8 cellular contexts compared by ENCODE assay signal in the genomic region with DNA sequence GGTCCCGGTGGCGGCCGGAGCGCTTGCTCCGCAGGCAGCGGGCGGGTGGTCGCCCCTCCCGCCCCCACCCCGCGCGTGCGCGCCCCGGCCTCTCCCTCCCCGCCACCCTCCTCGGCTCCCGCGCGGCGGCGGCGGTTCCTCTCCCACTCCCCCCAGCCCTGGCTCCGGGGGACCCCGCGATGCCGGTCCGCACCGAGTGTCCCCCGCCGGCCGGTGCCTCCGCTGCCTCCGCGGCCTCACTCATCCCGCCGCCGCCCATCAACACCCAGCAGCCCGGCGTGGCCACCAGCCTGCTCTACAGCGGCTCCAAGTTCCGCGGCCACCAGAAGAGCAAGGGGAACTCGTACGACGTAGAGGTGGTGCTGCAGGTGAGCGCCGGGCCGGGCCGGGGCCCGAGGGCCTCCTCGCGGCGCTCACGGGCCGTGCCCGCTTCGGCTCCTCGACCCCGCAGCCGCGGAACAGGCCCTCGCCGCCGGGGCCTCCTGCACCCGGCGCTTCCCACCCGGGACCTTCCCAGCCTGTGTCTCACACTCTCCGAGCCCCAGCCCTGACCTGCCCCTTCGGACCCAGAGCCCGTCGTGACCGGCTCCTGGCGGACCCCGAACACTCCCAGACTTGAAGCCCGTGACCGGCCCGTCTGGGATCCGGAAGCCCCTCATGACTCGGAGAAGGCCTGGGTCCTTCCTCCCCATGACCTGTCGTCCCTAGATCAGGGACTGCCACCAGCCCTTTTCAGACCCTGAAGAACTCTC. TPM values are rescaled to one million over a fixed set of nuclear protein-coding genes. Genes with fewer than 3 reads are reported as not detected.
DNase-seq lines count a peak whose midpoint lies in the region; ATAC-seq and TF ChIP-seq lines count a peak whose summit lies in the region.

No MANE protein-coding gene starts in this region.

- intact Hi-C loops in activated CD8-positive, alpha-beta T cell treated with anti-CD3 and anti-CD28 coated beads for 36 hours (cut with micrococcal nuclease) = loop anchor here (5.0 to 10.0 kb wide), 3 partner anchors 62 to 345 kb away; no protein-coding TSS in a partner anchor

- peak overlapping the region; percentile 28 for H4K91ac ChIP-seq in trophoblast cell (ENCODE audit: low read depth, low read length)

- TF ChIP-seq CTCF in activated CD8-positive, alpha-beta T cell treated with anti-CD3 and anti-CD28 coated beads for 36 hours (IDR thresholded peaks at IDR 0.05) = no peak
- TF ChIP-seq CTCF in glutamatergic neuron (IDR thresholded peaks at IDR 0.05; ENCODE audit: partially characterized antibody, unreplicated experiment) = no peak

- H3K36me3 ChIP-seq in trophoblast cell (ENCODE audit: control insufficient read depth in 1 of 2, insufficient read depth in 2 of 2, low read length in 2 of 2) = peaks cover 0 to 4% of the 10 kb centered on the region in 2 experiments

- no peaks in the 10 kb centered on the region for H3K27me3 ChIP-seq in trophoblast cell (ENCODE audit: insufficient read depth, low read length)

- peak overlapping the region; percentile 96 for H3K4me3 ChIP-seq in trophoblast cell (ENCODE audit: low read depth, low read length)

- H2BK120ac ChIP-seq in trophoblast cell (ENCODE audit: insufficient read depth, low read length, poor library complexity) = no peak overlapping the region

- no peak overlapping the region for H2BK5ac ChIP-seq in trophoblast cell (ENCODE audit: low read depth, low read length, poor library complexity)

- H3K27ac ChIP-seq in trophoblast cell (ENCODE audit: low read depth, low read length) = no peak overlapping the region

- peaks cover 48% of the 10 kb centered on the region for H3K4me1 Mint-ChIP-seq in activated CD8-positive, alpha-beta T cell treated with anti-CD3 and anti-CD28 coated beads for 36 hours (ENCODE audit: low read depth)
- peaks cover 24% of the 10 kb centered on the region for H3K4me1 Mint-ChIP-seq in glutamatergic neuron (ENCODE audit: low read depth, unreplicated experiment)

- POLR2A ChIA-PET in activated CD8-positive, alpha-beta T cell treated with anti-CD3 and anti-CD28 coated beads for 36 hours (lab: Charles Lee) = no interaction called here

- peaks cover 11 to 18% of the 10 kb centered on the region in 2 experiments for H3K4me1 ChIP-seq in trophoblast cell (ENCODE audit: control insufficient read depth in 1 of 2, insufficient read depth in 2 of 2, low read length in 2 of 2)

- H3K18ac ChIP-seq in trophoblast cell (ENCODE audit: low read length) = peak overlapping the region; percentile 36

- H3K9ac ChIP-seq in trophoblast cell (ENCODE audit: low read length) = peak overlapping the region; percentile 77

- H3K23ac ChIP-seq in trophoblast cell (ENCODE audit: low read length) = no peak overlapping the region

- ATAC-seq in GM19452 (IDR thresholded peaks at IDR 0.05; ENCODE audit: unreplicated experiment) = peak; percentile 6
- peak; percentile 23 for ATAC-seq in HG03460 (IDR thresholded peaks at IDR 0.05; ENCODE audit: unreplicated experiment)
- peak; percentile 12 for ATAC-seq in activated CD8-positive, alpha-beta T cell treated with anti-CD3 and anti-CD28 coated beads for 36 hours

- H3K36me3 Mint-ChIP-seq in activated CD8-positive, alpha-beta T cell treated with anti-CD3 and anti-CD28 coated beads for 36 hours (ENCODE audit: low read depth) = peaks cover 3% of the 10 kb centered on the region
- peaks cover 5% of the 10 kb centered on the region for H3K36me3 Mint-ChIP-seq in glutamatergic neuron (ENCODE audit: unreplicated experiment)

- peak overlapping the region; percentile 95 for H3K4me3 Mint-ChIP-seq in activated CD8-positive, alpha-beta T cell treated with anti-CD3 and anti-CD28 coated beads for 36 hours
- H3K4me3 Mint-ChIP-seq in glutamatergic neuron (ENCODE audit: unreplicated experiment) = peak overlapping the region; percentile 99

- peaks cover 8% of the 10 kb centered on the region for H3K79me1 ChIP-seq in trophoblast cell (ENCODE audit: low read length)

- H3K79me2 ChIP-seq in trophoblast cell (ENCODE audit: control insufficient read depth, insufficient read depth, low read length, poor library complexity) = peaks cover 5% of the 10 kb centered on the region

- peak overlapping the region; percentile 84 for H3K4me2 ChIP-seq in trophoblast cell (ENCODE audit: low read length)

- no peak overlapping the region for H2AK5ac ChIP-seq in trophoblast cell (ENCODE audit: low read length)

- H3K9me3 ChIP-seq in trophoblast cell (ENCODE audit: insufficient read depth, low read depth, low read length) = no peaks in the 10 kb centered on the region

- no peaks in the 10 kb centered on the region for H3K9me3 Mint-ChIP-seq in activated CD8-positive, alpha-beta T cell treated with anti-CD3 and anti-CD28 coated beads for 36 hours
- H3K9me3 Mint-ChIP-seq in glutamatergic neuron (ENCODE audit: unreplicated experiment) = peaks cover 11% of the 10 kb centered on the region

- H4K8ac ChIP-seq in trophoblast cell (ENCODE audit: low read depth, low read length) = peak overlapping the region; percentile 16

- WGBS in trophoblast cell (ENCODE audit: extremely low coverage, insufficient coverage, insufficient read length) = no CpG with 5 or more reads among the region's 81 CpGs

- peak overlapping the region; percentile 45 for H2AFZ ChIP-seq in trophoblast cell (ENCODE audit: insufficient read depth, low read length, poor library complexity)

- peak overlapping the region; percentile 3 for H3K4ac ChIP-seq in trophoblast cell (ENCODE audit: low read depth, low read length)

- peak overlapping the region; percentile 96 for H3K27ac Mint-ChIP-seq in activated CD8-positive, alpha-beta T cell treated with anti-CD3 and anti-CD28 coated beads for 36 hours
- peak overlapping the region; percentile 94 for H3K27ac Mint-ChIP-seq in glutamatergic neuron (ENCODE audit: unreplicated experiment)

- peak overlapping the region; percentile 47 for H3K14ac ChIP-seq in trophoblast cell (ENCODE audit: low read length)

- CTCF ChIA-PET in activated CD8-positive, alpha-beta T cell treated with anti-CD3 and anti-CD28 coated beads for 36 hours (lab: Charles Lee) = no interaction called here

- peak; percentile 54 for DNase-seq in Daoy (ENCODE audit: low read depth)
- peak; percentile 52 for DNase-seq in activated CD8-positive, alpha-beta T cell treated with anti-CD3 and anti-CD28 coated beads for 36 hours
- DNase-seq in glutamatergic neuron = peak; percentile 62
- DNase-seq in trophoblast cell = peak; percentile 15 to 54
- no peak for DNase-seq in NCI-H1694 (lab: John Stamatoyannopoulos, UW)
- DNase-seq in mesenteric fat pad (ENCODE audit: low spot score) = no peak

- H3K27me3 Mint-ChIP-seq in activated CD8-positive, alpha-beta T cell treated with anti-CD3 and anti-CD28 coated beads for 36 hours = no peaks in the 10 kb centered on the region
- peaks cover 4% of the 10 kb centered on the region for H3K27me3 Mint-ChIP-seq in glutamatergic neuron (ENCODE audit: unreplicated experiment)

- peak overlapping the region; percentile 28 for H4K12ac ChIP-seq in trophoblast cell (ENCODE audit: low read depth, low read length)

- no peak overlapping the region for H2BK12ac ChIP-seq in trophoblast cell (ENCODE audit: low read length)

RNA-seq across cellular contexts. Expression of gene GID4, which starts 0.5 kb away (rescaled TPM):
- 2.7 and 5.5 TPM in 2 replicates for total RNA-seq in Daoy (2014; rRNA removed; shearing (Covaris generic))
- 1 to 10 TPM; 8.7 to 9.1 TPM for total RNA-seq in activated CD8-positive, alpha-beta T cell treated with anti-CD3 and anti-CD28 coated beads for 36 hours
- total RNA-seq in glutamatergic neuron (ENCODE audit: unreplicated experiment) (8.2 TPM), mesenteric fat pad (17.4 TPM)
- polyA plus RNA-seq in trophoblast cell (2013) = 7.6 and 8.3 TPM in 2 replicates

RNA-seq across cellular contexts. Expression of gene ATPAF2, which starts 0.7 kb away (rescaled TPM):
- 20.2 and 21.6 TPM in 2 replicates for total RNA-seq in Daoy (2014; rRNA removed; shearing (Covaris generic))
- total RNA-seq in activated CD8-positive, alpha-beta T cell treated with anti-CD3 and anti-CD28 coated beads for 36 hours = 10 to 100 TPM; 28.5 to 29.7 TPM
- total RNA-seq in glutamatergic neuron (ENCODE audit: unreplicated experiment) (34.7 TPM), mesenteric fat pad (20.8 TPM)
- 19.0 and 19.7 TPM in 2 replicates for polyA plus RNA-seq in trophoblast cell (2013)

RNA-seq across cellular contexts. Expression of gene DRG2, which starts 48.0 kb away (rescaled TPM):
- 41.4 and 64.6 TPM in 2 replicates for total RNA-seq in Daoy (2014; rRNA removed; shearing (Covaris generic))
- total RNA-seq in activated CD8-positive, alpha-beta T cell treated with anti-CD3 and anti-CD28 coated beads for 36 hours = 10 to 100 TPM; 45.0 to 45.1 TPM
- total RNA-seq in glutamatergic neuron (ENCODE audit: unreplicated experiment) (37.1 TPM), mesenteric fat pad (36.3 TPM)
- 26.8 and 27.0 TPM in 2 replicates for polyA plus RNA-seq in trophoblast cell (2013)

Comparison
In these comparisons a context has a peak if more than half of its experiments do, and no peak if none do; other contexts are left out.
1. DNase-seq: peak in Daoy (single experiment), activated CD8-positive, alpha-beta T cell treated with anti-CD3 and anti-CD28 coated beads for 36 hours (single experiment), glutamatergic neuron (single experiment) and trophoblast cell (2 of 2); none in NCI-H1694 (single experiment) and mesenteric fat pad (single experiment).
2. Peak in every context shown above with its lines, with median percentiles within 50 percentile points of each other: ATAC-seq.